In the genomic region with DNA sequence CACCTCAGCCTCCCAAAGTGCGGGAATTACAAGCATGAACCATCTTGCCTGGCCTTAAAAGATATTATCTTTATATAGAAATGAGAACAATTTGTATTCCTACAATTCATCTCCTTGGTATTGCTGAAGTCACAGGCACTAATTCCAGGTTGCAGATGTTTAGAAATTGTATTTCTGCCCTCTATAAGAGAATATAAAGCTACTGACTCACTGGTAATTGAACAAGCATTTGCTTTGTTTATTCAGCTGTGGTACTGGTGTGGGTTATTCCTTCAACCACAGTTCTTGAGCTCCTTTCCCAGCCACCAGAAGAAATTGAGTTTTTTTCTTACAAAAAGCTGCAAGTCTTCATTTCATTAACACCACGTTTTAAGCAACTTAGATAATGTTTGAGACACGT, we compare ENCODE assay signal across 1 cellular context.
TF ChIP-seq lines count a peak whose summit lies in the region.

No MANE protein-coding gene starts in this region.

TF ChIP-seq in SK-N-SH treated with all-trans-retinoic acid at 6 μM for 48 hours, 23 proteins besides CTCF, POLR2A, EP300 and RAD21 (continued from another document):
- TF ChIP-seq, protein P1, sequence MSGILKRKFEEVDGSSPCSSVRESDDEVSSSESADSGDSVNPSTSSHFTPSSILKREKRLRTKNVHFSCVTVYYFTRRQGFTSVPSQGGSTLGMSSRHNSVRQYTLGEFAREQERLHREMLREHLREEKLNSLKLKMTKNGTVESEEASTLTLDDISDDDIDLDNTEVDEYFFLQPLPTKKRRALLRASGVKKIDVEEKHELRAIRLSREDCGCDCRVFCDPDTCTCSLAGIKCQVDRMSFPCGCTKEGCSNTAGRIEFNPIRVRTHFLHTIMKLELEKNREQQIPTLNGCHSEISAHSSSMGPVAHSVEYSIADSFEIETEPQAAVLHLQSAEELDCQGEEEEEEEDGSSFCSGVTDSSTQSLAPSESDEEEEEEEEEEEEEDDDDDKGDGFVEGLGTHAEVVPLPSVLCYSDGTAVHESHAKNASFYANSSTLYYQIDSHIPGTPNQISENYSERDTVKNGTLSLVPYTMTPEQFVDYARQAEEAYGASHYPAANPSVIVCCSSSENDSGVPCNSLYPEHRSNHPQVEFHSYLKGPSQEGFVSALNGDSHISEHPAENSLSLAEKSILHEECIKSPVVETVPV (CRISPR knock-in tag; IDR thresholded peaks at IDR 0.05), result no peak
- no peak for TF ChIP-seq ZFP30 (CRISPR knock-in tag; IDR thresholded peaks at IDR 0.05)
TF ChIP-seq in SK-N-SH treated with all-trans-retinoic acid at 6 μM for 48 hours: peak in this region for 0.
